8 cellular contexts compared by ENCODE assay signal in genomic region chr21:41112740-41113692, GRCh38. TPM values are rescaled to one million over a fixed set of nuclear protein-coding genes. Genes with fewer than 3 reads are reported as not detected.
DNase-seq lines count a peak whose midpoint lies in the region; ATAC-seq and TF ChIP-seq lines count a peak whose summit lies in the region.

No MANE protein-coding gene starts in this region.

- H3K36me3 Mint-ChIP-seq in naive B cell = no peaks in the 10 kb centered on the region

- in situ Hi-C loops in transverse colon (cut with MboI; ENCODE audit: low pct_ligation_motif_present in 1 of 4, low pct_unique_long_range_greater_than_20kb in 1 of 4, low sequenced_read_pairs in 3 of 4) = no loop called here

- no peak for TF ChIP-seq POLR2A in transverse colon (IDR thresholded peaks at IDR 0.05)

- intact Hi-C loops in dorsolateral prefrontal cortex (cut with DNase I) (no loop called here), transverse colon (cut with DNase I; ENCODE audit: low total_unique reads) (no loop called here)

- DNase-seq in DMS79 treated with DMSO at 0.1 percent for 48 hours (lab: John Stamatoyannopoulos, UW) (peak; percentile 98), NCI-H187 (lab: John Stamatoyannopoulos, UW) (peak; percentile 36 to 39), dorsolateral prefrontal cortex (peak in 1 of 10 donors; percentile 19), naive B cell (no peak), transverse colon (no peak), putamen (ENCODE audit: low spot score) (no peak), 8988T (no peak)
- no peak for DNase-seq in activated CD8-positive, alpha-beta memory T cell treated with anti-CD3 and anti-CD28 coated beads, Interleukin-2, amount 50 U/mL, for 48 hours

- no peak overlapping the region for H3K27ac ChIP-seq in dorsolateral prefrontal cortex
- H3K27ac ChIP-seq in transverse colon = no peak overlapping the region

- H3K27ac Mint-ChIP-seq in naive B cell = no peak overlapping the region

- no peak for TF ChIP-seq EP300 in transverse colon (IDR thresholded peaks at IDR 0.05; ENCODE audit: low read depth)

- peaks cover 0 to 27% (median 0%) of the 10 kb centered on the region in 45 donors for H3K27me3 ChIP-seq in dorsolateral prefrontal cortex
- peaks cover 40% of the 10 kb centered on the region for H3K27me3 ChIP-seq in transverse colon

- 13 to 44% methylated on average over 3 to 14 of the region's 14 CpGs for WGBS in transverse colon (ENCODE audit: low coverage in 1 of 2), 2 donors

- no peak for TF ChIP-seq CTCF in dorsolateral prefrontal cortex (IDR thresholded peaks at IDR 0.05 in 54 of 56, conservative IDR thresholded peaks at IDR 0.05 in 2 of 56; ENCODE audit: low read depth in 1 of 56, partially characterized antibody in 56 of 56)
- no peak for TF ChIP-seq CTCF in transverse colon (IDR thresholded peaks at IDR 0.05)

- no peaks in the 10 kb centered on the region for H3K36me3 ChIP-seq in transverse colon

- H3K4me1 Mint-ChIP-seq in naive B cell = peaks cover 14 to 24% (median 18%) of the 10 kb centered on the region in 3 donors

- peaks cover 0 to 6% (median 0%) of the 10 kb centered on the region in 7 donors for H3K9me3 Mint-ChIP-seq in naive B cell

- peaks cover 0 to 5% (median 0%) of the 10 kb centered on the region in 4 donors for H3K4me1 ChIP-seq in transverse colon

- peak overlapping the region; percentile 60 to 89 (median 76) for H3K4me3 Mint-ChIP-seq in naive B cell

- H3K4me3 ChIP-seq in dorsolateral prefrontal cortex = peak overlapping the region in 30 of 59 donors; percentile 4 to 43 (median 24)
- peak overlapping the region in 1 of 4 donors; percentile 14 for H3K4me3 ChIP-seq in transverse colon

- no peaks in the 10 kb centered on the region for H3K9me3 ChIP-seq in transverse colon

- ATAC-seq in naive B cell (ENCODE audit: low read depth in 2 of 2) = peak in 1 of 2 donors; percentile 33

- H3K27me3 Mint-ChIP-seq in naive B cell = peaks cover 7 to 43% (median 31%) of the 10 kb centered on the region in 3 donors

RNA-seq across cellular contexts. Expression of gene BACE2, which starts 54.9 kb away (rescaled TPM):
- 10 to 100 TPM in 87 of 120 experiments, 1 to 10 TPM in 33; 4.1 to 30.8 (median 12.2) TPM for total RNA-seq in dorsolateral prefrontal cortex
- polyA plus RNA-seq in naive B cell (ENCODE audit: low read depth in 6 of 6) = 100 to 1,000 TPM in 4 of 6 donors, 10 to 100 TPM in 2; 36.0 to 146 (median 110) TPM
- total RNA-seq in transverse colon = 10 to 100 TPM; 28.4 to 52.5 (median 43.9) TPM

Comparison
In these comparisons a context has a peak if more than half of its experiments do, and no peak if none do; other contexts are left out.
1. DNase-seq: peak in DMS79 treated with DMSO at 0.1 percent for 48 hours (single experiment) and NCI-H187 (2 of 2); none in naive B cell (single experiment), transverse colon (single experiment), putamen (single experiment), activated CD8-positive, alpha-beta memory T cell treated with anti-CD3 and anti-CD28 coated beads, Interleukin-2, amount 50 U/mL, for 48 hours (single experiment) and 8988T (single experiment).